ENCODE assay signal across 9 cellular contexts in genomic region chr4:42655921-42656735, GRCh38. TPM values are rescaled to one million over a fixed set of nuclear protein-coding genes. Genes with fewer than 3 reads are reported as not detected.
DNase-seq lines count a peak whose midpoint lies in the region; ATAC-seq, FAIRE-seq and TF ChIP-seq lines count a peak whose summit lies in the region.
"Had no signal": no experiment of that assay in that cellular context is flagged by ENCODE, and none has a peak within 500 bp of the region (broad histone marks: within the 10 kb centered on the region; RNA-seq: fewer than 3 reads in every experiment).

No MANE protein-coding gene starts in this region.

- TF ChIP-seq CTCF in mammary epithelial cell (conservative IDR thresholded peaks at IDR 0.05 in 1 of 2, IDR thresholded peaks at IDR 0.05 in 1 of 2; ENCODE audit: extremely low read depth in 1 of 2, insufficient read depth in 1 of 2, low read depth in 1 of 2, low read length in 2 of 2) (no peak), kidney (IDR thresholded peaks at IDR 0.05; ENCODE audit: borderline replicate concordance, extremely low read depth, insufficient read depth) (no peak)

- H3K9ac ChIP-seq in mammary epithelial cell (ENCODE audit: insufficient read depth, low read length) (no peak overlapping the region), kidney (ENCODE audit: low read length in 2 of 2) (peak overlapping the region; percentile 56 to 67)

- H3K79me2 ChIP-seq in mammary epithelial cell (ENCODE audit: insufficient read depth, low read length): no peaks in the 10 kb centered on the region

- no peak for FAIRE-seq in HTR-8/SVneo (lab: Jason Lieb, UNC)
- no peak for FAIRE-seq in kidney (lab: Jason Lieb, UNC)
- FAIRE-seq: TTC549 had no signal

- peaks cover under 1% of the 10 kb centered on the region for H3K27me3 Mint-ChIP-seq in CD4-positive, CD25-positive, alpha-beta regulatory T cell

- peak; percentile 9 to 20 for ATAC-seq in CD4-positive, CD25-positive, alpha-beta regulatory T cell (ENCODE audit: low read depth in 2 of 2)
- peak; percentile 17 for ATAC-seq in GM19463 (IDR thresholded peaks at IDR 0.05; ENCODE audit: unreplicated experiment)
- ATAC-seq in GM18868 (IDR thresholded peaks at IDR 0.05; ENCODE audit: unreplicated experiment): no peak

- H4K20me1 ChIP-seq in mammary epithelial cell (ENCODE audit: insufficient read depth, low read length): no peaks in the 10 kb centered on the region

- peaks cover 29% of the 10 kb centered on the region for H3K4me1 ChIP-seq in CD4-positive, CD25-positive, alpha-beta regulatory T cell (ENCODE audit: control insufficient read depth, insufficient read depth, low read length, poor library complexity, severe bottlenecking)
- H3K4me1 ChIP-seq in mammary epithelial cell (ENCODE audit: insufficient read depth, low read length) (peaks cover 31% of the 10 kb centered on the region), kidney (ENCODE audit: control insufficient read depth in 1 of 2, insufficient read depth in 1 of 2, low read depth in 1 of 2, low read length in 2 of 2) (peaks cover 3 to 17% of the 10 kb centered on the region in 2 donors)

- H2AFZ ChIP-seq in mammary epithelial cell (ENCODE audit: low read depth, low read length): peak overlapping the region; percentile 97

- in situ Hi-C loops in mammary epithelial cell (cut with MboI; ENCODE audit: low sequenced_read_pairs in 2 of 2): no loop called here

- peaks cover 29 to 55% (median 51%) of the 10 kb centered on the region in 4 donors for H3K4me1 Mint-ChIP-seq in CD4-positive, CD25-positive, alpha-beta regulatory T cell

- peak overlapping the region; percentile 86 to 97 (median 94) for H3K27ac Mint-ChIP-seq in CD4-positive, CD25-positive, alpha-beta regulatory T cell

- no peaks in the 10 kb centered on the region for H3K9me3 ChIP-seq in CD4-positive, CD25-positive, alpha-beta regulatory T cell (ENCODE audit: control insufficient read depth in 2 of 2, low read length in 2 of 2)
- H3K9me3 ChIP-seq in mammary epithelial cell (replicated peaks; ENCODE audit: insufficient read depth, low read length) (no peaks in the 10 kb centered on the region), kidney (ENCODE audit: control insufficient read depth in 1 of 2, low read length in 2 of 2) (no peaks in the 10 kb centered on the region)

- WGBS in mammary epithelial cell (ENCODE audit: low coverage, missing lambda C conversion rate): 36% methylated on average over 18 of the region's 45 CpGs

- dilution Hi-C loops in mammary epithelial cell (cut with HindIII; ENCODE audit: low sequenced_read_pairs): no loop called here

- peak; percentile 25 to 75 (median 49) for DNase-seq in CD4-positive, CD25-positive, alpha-beta regulatory T cell
- DNase-seq in HTR-8/SVneo (ENCODE audit: insufficient read length, low spot score) (peak; percentile 28), T-helper 22 cell (ENCODE audit: low read depth) (peak; percentile 4), mammary epithelial cell (no peak), kidney (peak; percentile 84)
- peak; percentile 18 for DNase-seq in stimulated activated CD4-positive, alpha-beta T cell treated with anti-CD3 and anti-CD28 coated beads, Interleukin-1b, Interleukin-23, amount 100 ng/mL, for 4 hours (ENCODE audit: low read depth in 2 of 2)

- H3K36me3 Mint-ChIP-seq in CD4-positive, CD25-positive, alpha-beta regulatory T cell: peaks cover 16% of the 10 kb centered on the region

- no peaks in the 10 kb centered on the region for H3K27me3 ChIP-seq in CD4-positive, CD25-positive, alpha-beta regulatory T cell (ENCODE audit: control insufficient read depth, insufficient read depth, low read length)
- peaks cover 6% of the 10 kb centered on the region for H3K27me3 ChIP-seq in mammary epithelial cell (ENCODE audit: insufficient read depth, low read length)

- H3K36me3 ChIP-seq in CD4-positive, CD25-positive, alpha-beta regulatory T cell (ENCODE audit: control insufficient read depth, insufficient read depth, low read length): no peaks in the 10 kb centered on the region
- H3K36me3 ChIP-seq in mammary epithelial cell (ENCODE audit: insufficient read depth, low read length) (no peaks in the 10 kb centered on the region), kidney (ENCODE audit: control insufficient read depth in 1 of 2, insufficient read depth in 2 of 2, low read length in 2 of 2) (no peaks in the 10 kb centered on the region)

- H3K4me2 ChIP-seq in mammary epithelial cell (ENCODE audit: insufficient read depth, low read depth, low read length): peak overlapping the region; percentile 98

- peak overlapping the region; percentile 84 for H3K27ac ChIP-seq in CD4-positive, CD25-positive, alpha-beta regulatory T cell (ENCODE audit: insufficient read depth, low read length, poor library complexity, severe bottlenecking)
- no peak overlapping the region for H3K27ac ChIP-seq in mammary epithelial cell (ENCODE audit: insufficient read depth, low read depth, low read length)
- H3K27ac ChIP-seq in kidney (ENCODE audit: low read depth in 2 of 2, low read length in 2 of 2): peak overlapping the region; percentile 59 to 67

- peak overlapping the region; percentile 93 to 98 (median 96) for H3K4me3 Mint-ChIP-seq in CD4-positive, CD25-positive, alpha-beta regulatory T cell

- intact Hi-C loops in mammary epithelial cell (cut with micrococcal nuclease): no loop called here
- intact Hi-C loops in kidney (cut with DNase I): no loop called here

- peaks cover 0 to 14% (median 1%) of the 10 kb centered on the region in 7 donors for H3K9me3 Mint-ChIP-seq in CD4-positive, CD25-positive, alpha-beta regulatory T cell

- peak overlapping the region; percentile 91 for H3K4me3 ChIP-seq in CD4-positive, CD25-positive, alpha-beta regulatory T cell (ENCODE audit: low read depth, low read length)
- H3K4me3 ChIP-seq in mammary epithelial cell (replicated peaks in 1 of 3; ENCODE audit: insufficient read depth in 1 of 3, low read depth in 2 of 3, low read length in 3 of 3) (peak overlapping the region; percentile 52 to 65 (median 60)), kidney (ENCODE audit: low read length in 2 of 2) (peak overlapping the region; percentile 76 to 90)

- no TSS peak for BruUV-seq in mammary epithelial cell (replicated peaks; lab: Mats Ljungman, UMichigan)

- CTCF ChIA-PET in mammary epithelial cell (lab: Charles Lee; ENCODE audit: low non-redundant PET): interaction anchor here (0.5 kb wide), 1 partner anchor 137 kb away, joined by 3 read pairs; no protein-coding TSS in a partner anchor

RNA-seq across cellular contexts. Expression of gene ATP8A1, which starts 0.8 kb away (rescaled TPM):
- total RNA-seq in CD4-positive, CD25-positive, alpha-beta regulatory T cell: 49.9 TPM
- polyA plus RNA-seq in CD4-positive, CD25-positive, alpha-beta regulatory T cell: 10 to 100 TPM in 1 of 4 donors, 1 to 10 TPM in 3; 6.3 to 10.1 (median 8.1) TPM
- total RNA-seq in mammary epithelial cell (under 1 TPM in 1 of 2 donors, not detected in 1; 0.67 TPM), kidney (27.4 TPM)
- polyA plus RNA-seq in mammary epithelial cell (0.03 TPM), kidney (ENCODE audit: insufficient read depth, low read depth, low replicate concordance) (4.6 TPM)
- not detected for polyA minus RNA-seq in mammary epithelial cell

Comparison
In these comparisons a context has a peak if more than half of its experiments do, and no peak if none do; other contexts are left out.
1. RNA of gene ATP8A1, which starts 0.8 kb away (total RNA-seq): 49.9 TPM in CD4-positive, CD25-positive, alpha-beta regulatory T cell (single experiment) and 27.4 TPM in kidney (single experiment); 0.67 TPM in mammary epithelial cell; every median in the first group is over 10 times any median in the second.
2. Peak in every context shown above with its lines, with median percentiles within 50 percentile points of each other: H3K4me3 ChIP-seq.